Comparison of ENCODE assay signal across 19 cellular contexts in genomic region chr17:17509601-17510425, GRCh38. TPM values are rescaled to one million over a fixed set of nuclear protein-coding genes. Genes with fewer than 3 reads are reported as not detected.
DNase-seq lines count a peak whose midpoint lies in the region; ATAC-seq and TF ChIP-seq lines count a peak whose summit lies in the region.
"Had no signal": no experiment of that assay in that cellular context is flagged by ENCODE, and none has a peak within 500 bp of the region (broad histone marks: within the 10 kb centered on the region; RNA-seq: fewer than 3 reads in every experiment).

No MANE protein-coding gene starts in this region.

- H3K27me3 ChIP-seq in lower lobe of right lung (ENCODE audit: low read depth): no peaks in the 10 kb centered on the region
- no peaks in the 10 kb centered on the region for H3K27me3 ChIP-seq in aorta (ENCODE audit: control insufficient read depth in 1 of 2, insufficient read depth in 2 of 2, low read length in 1 of 2)
- H3K27me3 ChIP-seq in tibial artery: no peaks in the 10 kb centered on the region

- H3K36me3 Mint-ChIP-seq in activated T-helper 1 cell treated with anti-CD3 and anti-CD28 coated beads, Interleukin-12 subunit alpha, Interleukin-12 subunit beta, Interleukin-2, Interleukin-4 antibody, amounts not matched to agents 30 ng/mL and 10 ng/mL and 1 ng/mL, durations not matched to agents 14 hours and 24 hours and 36 hours (ENCODE audit: low read depth): no peaks in the 10 kb centered on the region
- H3K36me3 Mint-ChIP-seq: activated naive CD4-positive, alpha-beta T cell treated with anti-CD3 and anti-CD28 coated beads, Interleukin-2, amount 10 ng/mL, durations not matched to agents 7 days and 5 days had no signal

- H3K9me3 ChIP-seq in lower lobe of right lung: no peaks in the 10 kb centered on the region
- H3K9me3 ChIP-seq in aorta (ENCODE audit: control insufficient read depth, low read length): no peaks in the 10 kb centered on the region
- no peaks in the 10 kb centered on the region for H3K9me3 ChIP-seq in tibial artery
- H3K9me3 ChIP-seq: thoracic aorta had no signal

- no peak overlapping the region for H3K4me3 Mint-ChIP-seq in stimulated activated naive CD8-positive, alpha-beta T cell treated with anti-CD3 and anti-CD28 coated beads, Interleukin-15, amount 100 ng/mL, for 72 hours
- H3K4me3 Mint-ChIP-seq in activated T-helper 1 cell treated with anti-CD3 and anti-CD28 coated beads, Interleukin-12 subunit alpha, Interleukin-12 subunit beta, Interleukin-2, Interleukin-4 antibody, amounts not matched to agents 30 ng/mL and 10 ng/mL and 1 ng/mL, durations not matched to agents 14 hours and 24 hours and 36 hours: no peak overlapping the region
- H3K4me3 Mint-ChIP-seq: activated naive CD4-positive, alpha-beta T cell treated with anti-CD3 and anti-CD28 coated beads, Interleukin-2, amount 10 ng/mL, durations not matched to agents 7 days and 5 days; CD14-positive monocyte had no signal

- 97 to 98% methylated on average over 18 to 21 of the region's 21 CpGs for WGBS in aorta, 2 donors

- H3K9me3 Mint-ChIP-seq in stimulated activated naive CD8-positive, alpha-beta T cell treated with anti-CD3 and anti-CD28 coated beads, Interleukin-15, amount 100 ng/mL, for 72 hours: no peaks in the 10 kb centered on the region
- H3K9me3 Mint-ChIP-seq in activated T-helper 1 cell treated with anti-CD3 and anti-CD28 coated beads, Interleukin-12 subunit alpha, Interleukin-12 subunit beta, Interleukin-2, Interleukin-4 antibody, amounts not matched to agents 30 ng/mL and 10 ng/mL and 1 ng/mL, durations not matched to agents 14 hours and 24 hours and 36 hours: no peaks in the 10 kb centered on the region
- H3K9me3 Mint-ChIP-seq: activated naive CD4-positive, alpha-beta T cell treated with anti-CD3 and anti-CD28 coated beads, Interleukin-2, amount 10 ng/mL, durations not matched to agents 7 days and 5 days; CD14-positive monocyte had no signal

- no peaks in the 10 kb centered on the region for H3K27me3 Mint-ChIP-seq in stimulated activated naive CD8-positive, alpha-beta T cell treated with anti-CD3 and anti-CD28 coated beads, Interleukin-15, amount 100 ng/mL, for 72 hours
- no peaks in the 10 kb centered on the region for H3K27me3 Mint-ChIP-seq in activated T-helper 1 cell treated with anti-CD3 and anti-CD28 coated beads, Interleukin-12 subunit alpha, Interleukin-12 subunit beta, Interleukin-2, Interleukin-4 antibody, amounts not matched to agents 30 ng/mL and 10 ng/mL and 1 ng/mL, durations not matched to agents 14 hours and 24 hours and 36 hours (ENCODE audit: insufficient read depth)
- H3K27me3 Mint-ChIP-seq: activated naive CD4-positive, alpha-beta T cell treated with anti-CD3 and anti-CD28 coated beads, Interleukin-2, amount 10 ng/mL, durations not matched to agents 7 days and 5 days had no signal

- ATAC-seq in stimulated activated naive CD8-positive, alpha-beta T cell treated with anti-CD3 and anti-CD28 coated beads, Interleukin-15, amount 100 ng/mL, for 72 hours: no peak
- ATAC-seq in stimulated activated naive CD8-positive, alpha-beta T cell treated with anti-CD3 and anti-CD28 coated beads, Interleukin-15, Interleukin-2, amounts not matched to agents 100 U/mL and 50 U/mL, for 24 hours: no peak
- no peak for ATAC-seq in lower lobe of right lung
- no peak for ATAC-seq in aorta (ENCODE audit: low FRiP score)
- ATAC-seq: left colon had no signal

- H3K27ac Mint-ChIP-seq in stimulated activated naive CD8-positive, alpha-beta T cell treated with anti-CD3 and anti-CD28 coated beads, Interleukin-15, amount 100 ng/mL, for 72 hours: peak overlapping the region; percentile 33 to 38
- H3K27ac Mint-ChIP-seq in activated T-helper 1 cell treated with anti-CD3 and anti-CD28 coated beads, Interleukin-12 subunit alpha, Interleukin-12 subunit beta, Interleukin-2, Interleukin-4 antibody, amounts not matched to agents 30 ng/mL and 10 ng/mL and 1 ng/mL, durations not matched to agents 14 hours and 24 hours and 36 hours: peak overlapping the region; percentile 11
- H3K27ac Mint-ChIP-seq: activated naive CD4-positive, alpha-beta T cell treated with anti-CD3 and anti-CD28 coated beads, Interleukin-2, amount 10 ng/mL, durations not matched to agents 7 days and 5 days had no signal

- TF ChIP-seq CTCF in lower lobe of right lung (IDR thresholded peaks at IDR 0.05): no peak
- TF ChIP-seq CTCF in tibial artery (IDR thresholded peaks at IDR 0.05): no peak

- H3K27ac ChIP-seq in lower lobe of right lung (no peak overlapping the region), aorta (ENCODE audit: low read depth in 1 of 2, low read length in 2 of 2) (no peak overlapping the region), tibial artery (no peak overlapping the region)
- H3K27ac ChIP-seq: SK-N-MC, thoracic aorta, WERI-Rb-1 had no signal

- H3K4me3 ChIP-seq in lower lobe of right lung (no peak overlapping the region), aorta (ENCODE audit: low read length in 2 of 2) (no peak overlapping the region), tibial artery (no peak overlapping the region)
- H3K4me3 ChIP-seq: SK-N-MC, thoracic aorta had no signal

- peaks cover 12% of the 10 kb centered on the region for H3K4me1 Mint-ChIP-seq in stimulated activated naive CD8-positive, alpha-beta T cell treated with anti-CD3 and anti-CD28 coated beads, Interleukin-15, amount 100 ng/mL, for 72 hours
- H3K4me1 Mint-ChIP-seq in activated T-helper 1 cell treated with anti-CD3 and anti-CD28 coated beads, Interleukin-12 subunit alpha, Interleukin-12 subunit beta, Interleukin-2, Interleukin-4 antibody, amounts not matched to agents 30 ng/mL and 10 ng/mL and 1 ng/mL, durations not matched to agents 14 hours and 24 hours and 36 hours (ENCODE audit: low read depth): no peaks in the 10 kb centered on the region
- H3K4me1 Mint-ChIP-seq: activated naive CD4-positive, alpha-beta T cell treated with anti-CD3 and anti-CD28 coated beads, Interleukin-2, amount 10 ng/mL, durations not matched to agents 7 days and 5 days had no signal

- intact Hi-C loops in activated T-helper 1 cell treated with anti-CD3 and anti-CD28 coated beads, Interleukin-12 subunit alpha, Interleukin-12 subunit beta, Interleukin-2, Interleukin-4 antibody, amounts not matched to agents 30 ng/mL and 10 ng/mL and 1 ng/mL, durations not matched to agents 14 hours and 24 hours and 36 hours (cut with micrococcal nuclease): no loop called here
- intact Hi-C loops in lower lobe of right lung (cut with DNase I) (no loop called here), aorta (cut with DNase I) (no loop called here), tibial artery (cut with DNase I; ENCODE audit: low total_unique reads) (no loop called here)

- H3K36me3 ChIP-seq in lower lobe of right lung (no peaks in the 10 kb centered on the region), aorta (ENCODE audit: control insufficient read depth in 1 of 2, insufficient read depth in 2 of 2, low read length in 1 of 2) (no peaks in the 10 kb centered on the region), tibial artery (peaks cover 0 to 4% (median 0%) of the 10 kb centered on the region in 3 donors)
- H3K36me3 ChIP-seq: thoracic aorta, WERI-Rb-1 had no signal

- H3K4me1 ChIP-seq in lower lobe of right lung (no peaks in the 10 kb centered on the region), aorta (ENCODE audit: control insufficient read depth in 1 of 2, insufficient read depth in 2 of 2, low read length in 2 of 2) (no peaks in the 10 kb centered on the region), tibial artery (peaks cover 0 to 14% (median 0%) of the 10 kb centered on the region in 4 donors)

- no peak for DNase-seq in stimulated activated naive CD8-positive, alpha-beta T cell treated with anti-CD3 and anti-CD28 coated beads, Interleukin-15, amount 100 ng/mL, for 72 hours
- no peak for DNase-seq in stimulated activated naive CD8-positive, alpha-beta T cell treated with anti-CD3 and anti-CD28 coated beads, Interleukin-15, Interleukin-2, amounts not matched to agents 100 U/mL and 50 U/mL, for 24 hours
- DNase-seq in activated T-helper 1 cell treated with anti-CD3 and anti-CD28 coated beads, Interleukin-12 subunit alpha, Interleukin-12 subunit beta, Interleukin-2, Interleukin-4 antibody, amounts not matched to agents 30 ng/mL and 10 ng/mL and 1 ng/mL, durations not matched to agents 14 hours and 24 hours and 36 hours (ENCODE audit: low spot score): no peak
- DNase-seq in lower lobe of right lung (peak; percentile 33), aorta (peak; percentile 36 to 61), NCI-H187 (lab: John Stamatoyannopoulos, UW) (no peak), foreskin melanocyte (no peak), tibial artery (no peak)
- DNase-seq: activated CD4-positive, alpha-beta T cell treated with anti-CD3 and anti-CD28 coated beads, Interleukin-2, amount 50 U/mL, for 4 hours; activated naive CD4-positive, alpha-beta T cell treated with anti-CD3 and anti-CD28 coated beads, Interleukin-2, amount 10 ng/mL, durations not matched to agents 7 days and 5 days; left colon; NCI-H187 treated with DMSO at 0.1 percent for 48 hours; NCI-H2227 treated with DMSO at 0.1 percent for 48 hours; NCI-H82; occipital lobe; WERI-Rb-1 had no signal

RNA-seq across cellular contexts. Expression of gene RASD1, which starts 13.6 kb away (rescaled TPM):
- 10.1 and 12.9 TPM in 2 replicates for total RNA-seq in activated T-helper 1 cell treated with anti-CD3 and anti-CD28 coated beads, Interleukin-12 subunit alpha, Interleukin-12 subunit beta, Interleukin-2, Interleukin-4 antibody, amounts not matched to agents 30 ng/mL and 10 ng/mL and 1 ng/mL, durations not matched to agents 14 hours and 24 hours and 36 hours
- 24.6 TPM for total RNA-seq in lower lobe of right lung
- total RNA-seq in aorta: 10 to 100 TPM; 12.0 to 50.1 TPM
- 1 to 10 TPM; 2.9 to 4.6 TPM for polyA plus RNA-seq in aorta

RNA-seq across cellular contexts. Expression of gene MED9, which starts 33.0 kb away (rescaled TPM):
- total RNA-seq in activated T-helper 1 cell treated with anti-CD3 and anti-CD28 coated beads, Interleukin-12 subunit alpha, Interleukin-12 subunit beta, Interleukin-2, Interleukin-4 antibody, amounts not matched to agents 30 ng/mL and 10 ng/mL and 1 ng/mL, durations not matched to agents 14 hours and 24 hours and 36 hours: 13.8 and 15.2 TPM in 2 replicates
- 14.5 TPM for total RNA-seq in lower lobe of right lung
- total RNA-seq in aorta: 10 to 100 TPM in 1 of 2 donors, 1 to 10 TPM in 1; 7.7 to 11.1 TPM
- polyA plus RNA-seq in aorta: 1 to 10 TPM; 6.6 to 7.9 TPM

Comparison
In these comparisons a context has a peak if more than half of its experiments do, and no peak if none do; other contexts are left out.
1. DNase-seq: peak in lower lobe of right lung (single experiment) and aorta (2 of 2); none in stimulated activated naive CD8-positive, alpha-beta T cell treated with anti-CD3 and anti-CD28 coated beads, Interleukin-15, amount 100 ng/mL, for 72 hours (0 of 2), stimulated activated naive CD8-positive, alpha-beta T cell treated with anti-CD3 and anti-CD28 coated beads, Interleukin-15, Interleukin-2, amounts not matched to agents 100 U/mL and 50 U/mL, for 24 hours (single experiment), activated T-helper 1 cell treated with anti-CD3 and anti-CD28 coated beads, Interleukin-12 subunit alpha, Interleukin-12 subunit beta, Interleukin-2, Interleukin-4 antibody, amounts not matched to agents 30 ng/mL and 10 ng/mL and 1 ng/mL, durations not matched to agents 14 hours and 24 hours and 36 hours (single experiment), NCI-H187 (0 of 2), foreskin melanocyte (single experiment) and tibial artery (0 of 2).